ENCODE assay signal across 10 cellular contexts in genomic region chr13:49497272-49497671, GRCh38. TPM values are rescaled to one million over a fixed set of nuclear protein-coding genes. Genes with fewer than 3 reads are reported as not detected.
DNase-seq lines count a peak whose midpoint lies in the region; ATAC-seq and TF ChIP-seq lines count a peak whose summit lies in the region.
"Had no signal": no experiment of that assay in that cellular context is flagged by ENCODE, and none has a peak within 500 bp of the region (broad histone marks: within the 10 kb centered on the region; RNA-seq: fewer than 3 reads in every experiment).

No MANE protein-coding gene starts in this region.

- 86% methylated on average over 5 of the region's 5 CpGs for WGBS in esophagus muscularis mucosa

- no peaks in the 10 kb centered on the region for H3K27me3 Mint-ChIP-seq in activated CD8-positive, alpha-beta memory T cell treated with anti-CD3 and anti-CD28 coated beads, Interleukin-2, amount 10 ng/mL, durations not matched to agents 7 days and 5 days
- H3K27me3 Mint-ChIP-seq in activated B cell treated with CpG ODN at 0.5 μM for 24 hours, result no peaks in the 10 kb centered on the region
- H3K27me3 Mint-ChIP-seq in stimulated activated naive CD8-positive, alpha-beta T cell treated with anti-CD3 and anti-CD28 coated beads, Interleukin-15, amount 100 ng/mL, for 72 hours, result no peaks in the 10 kb centered on the region

- TF ChIP-seq CTCF in activated B cell treated with CpG ODN at 0.5 μM for 24 hours (IDR thresholded peaks at IDR 0.05), result no peak
- no peak for TF ChIP-seq CTCF in esophagus muscularis mucosa (IDR thresholded peaks at IDR 0.05)

- no peak for ATAC-seq in activated CD8-positive, alpha-beta memory T cell treated with anti-CD3 and anti-CD28 coated beads, Interleukin-2, amount 10 ng/mL, durations not matched to agents 7 days and 5 days
- ATAC-seq in activated B cell treated with CpG ODN at 0.5 μM for 24 hours (ENCODE audit: low read depth) (no peak), GM21390 (IDR thresholded peaks at IDR 0.05; ENCODE audit: unreplicated experiment) (no peak)
- ATAC-seq in stimulated activated naive CD8-positive, alpha-beta T cell treated with anti-CD3 and anti-CD28 coated beads, Interleukin-15, amount 100 ng/mL, for 72 hours, result no peak

- peaks cover 56% of the 10 kb centered on the region for H3K36me3 Mint-ChIP-seq in activated CD8-positive, alpha-beta memory T cell treated with anti-CD3 and anti-CD28 coated beads, Interleukin-2, amount 10 ng/mL, durations not matched to agents 7 days and 5 days
- H3K36me3 Mint-ChIP-seq in activated B cell treated with CpG ODN at 0.5 μM for 24 hours (ENCODE audit: low read depth), result peaks cover 50% of the 10 kb centered on the region

- H3K36me3 ChIP-seq in esophagus muscularis mucosa, result peaks cover 0 to 4% (median under 1%) of the 10 kb centered on the region in 4 donors

- CTCF ChIA-PET in activated CD8-positive, alpha-beta memory T cell treated with anti-CD3 and anti-CD28 coated beads, Interleukin-2, amount 10 ng/mL, durations not matched to agents 7 days and 5 days (lab: Charles Lee), result interaction anchor here (2.0 to 4.5 kb wide), 2 partner anchors 53 to 110 kb away, joined by 10 to 21 read pairs; partner anchors contain the start of genes CAB39L and SETDB2
- CTCF ChIA-PET in activated B cell treated with CpG ODN at 0.5 μM for 24 hours (lab: Charles Lee), result interaction anchor here (0.9 kb wide), 1 partner anchor 26 kb away, joined by 3 read pairs; no protein-coding TSS in a partner anchor

- intact Hi-C loops in activated B cell treated with CpG ODN at 0.5 μM for 24 hours (cut with micrococcal nuclease) (loop anchor here (2.0 kb wide), 3 partner anchors 14 to 440 kb away; partner anchors contain the start of genes KPNA3 and SPRYD7), esophagus muscularis mucosa (cut with DNase I) (no loop called here), cardiac septum (cut with DNase I) (loop anchor here (2.0 to 5.0 kb wide), 3 partner anchors 52 to 110 kb away; partner anchors contain the start of genes CAB39L, RCBTB1 and SETDB2)

- no peaks in the 10 kb centered on the region for H3K9me3 Mint-ChIP-seq in activated CD8-positive, alpha-beta memory T cell treated with anti-CD3 and anti-CD28 coated beads, Interleukin-2, amount 10 ng/mL, durations not matched to agents 7 days and 5 days (ENCODE audit: low read depth)
- H3K9me3 Mint-ChIP-seq in activated B cell treated with CpG ODN at 0.5 μM for 24 hours, result no peaks in the 10 kb centered on the region
- H3K9me3 Mint-ChIP-seq in stimulated activated naive CD8-positive, alpha-beta T cell treated with anti-CD3 and anti-CD28 coated beads, Interleukin-15, amount 100 ng/mL, for 72 hours, result no peaks in the 10 kb centered on the region

- peaks cover 53% of the 10 kb centered on the region for H3K4me1 Mint-ChIP-seq in activated CD8-positive, alpha-beta memory T cell treated with anti-CD3 and anti-CD28 coated beads, Interleukin-2, amount 10 ng/mL, durations not matched to agents 7 days and 5 days
- H3K4me1 Mint-ChIP-seq in activated B cell treated with CpG ODN at 0.5 μM for 24 hours, result peaks cover 44% of the 10 kb centered on the region
- peaks cover 52% of the 10 kb centered on the region for H3K4me1 Mint-ChIP-seq in stimulated activated naive CD8-positive, alpha-beta T cell treated with anti-CD3 and anti-CD28 coated beads, Interleukin-15, amount 100 ng/mL, for 72 hours

- no peak overlapping the region for H3K4me3 ChIP-seq in esophagus muscularis mucosa

- POLR2A ChIA-PET in activated B cell treated with CpG ODN at 0.5 μM for 24 hours (lab: Charles Lee), result interaction anchor here (0.6 to 2.9 kb wide), 8 partner anchors 9 to 630 kb away, joined by 3 to 85 read pairs (median 9); partner anchors contain the start of genes ARL11, CAB39L, RCBTB1 and SETDB2

- TF ChIP-seq EP300 in esophagus muscularis mucosa (IDR thresholded peaks at IDR 0.05), result no peak

- TF ChIP-seq POLR2A in esophagus muscularis mucosa (IDR thresholded peaks at IDR 0.05; ENCODE audit: low read depth), result no peak

- peak overlapping the region in 3 of 4 donors; percentile 8 to 98 (median 94) for H3K27ac ChIP-seq in esophagus muscularis mucosa (replicated peaks in 1 of 4)

- no peaks in the 10 kb centered on the region for H3K27me3 ChIP-seq in esophagus muscularis mucosa

- H3K27ac Mint-ChIP-seq in activated CD8-positive, alpha-beta memory T cell treated with anti-CD3 and anti-CD28 coated beads, Interleukin-2, amount 10 ng/mL, durations not matched to agents 7 days and 5 days, result peak overlapping the region; percentile 98
- peak overlapping the region; percentile 97 for H3K27ac Mint-ChIP-seq in activated B cell treated with CpG ODN at 0.5 μM for 24 hours
- peak overlapping the region; percentile 24 to 49 for H3K27ac Mint-ChIP-seq in stimulated activated naive CD8-positive, alpha-beta T cell treated with anti-CD3 and anti-CD28 coated beads, Interleukin-15, amount 100 ng/mL, for 72 hours

- peaks cover 0 to 28% (median 13%) of the 10 kb centered on the region in 4 donors for H3K4me1 ChIP-seq in esophagus muscularis mucosa

- H3K9me3 ChIP-seq in esophagus muscularis mucosa, result no peaks in the 10 kb centered on the region

- no peak for DNase-seq in activated CD8-positive, alpha-beta memory T cell treated with anti-CD3 and anti-CD28 coated beads, Interleukin-2, amount 10 ng/mL, durations not matched to agents 7 days and 5 days
- DNase-seq in activated CD8-positive, alpha-beta memory T cell treated with anti-CD3 and anti-CD28 coated beads, Interleukin-2, amount 50 U/mL, for 4 hours, result no peak
- no peak for DNase-seq in activated B cell treated with CpG ODN at 0.5 μM for 24 hours
- no peak for DNase-seq in esophagus muscularis mucosa (ENCODE audit: extremely low spot score)
- no peak for DNase-seq in stimulated activated naive CD8-positive, alpha-beta T cell treated with anti-CD3 and anti-CD28 coated beads, Interleukin-15, amount 100 ng/mL, for 72 hours
- DNase-seq in SKM-1 (lab: John Stamatoyannopoulos, UW; ENCODE audit: unreplicated experiment), result no peak
- no peak for DNase-seq in cardiac septum (ENCODE audit: low spot score)
- DNase-seq: activated gamma-delta T cell, NCI-H510A had no signal

- H3K4me3 Mint-ChIP-seq in activated CD8-positive, alpha-beta memory T cell treated with anti-CD3 and anti-CD28 coated beads, Interleukin-2, amount 10 ng/mL, durations not matched to agents 7 days and 5 days, result peak overlapping the region; percentile 94
- peak overlapping the region; percentile 88 for H3K4me3 Mint-ChIP-seq in activated B cell treated with CpG ODN at 0.5 μM for 24 hours
- peak overlapping the region; percentile 89 to 91 for H3K4me3 Mint-ChIP-seq in stimulated activated naive CD8-positive, alpha-beta T cell treated with anti-CD3 and anti-CD28 coated beads, Interleukin-15, amount 100 ng/mL, for 72 hours

RNA-seq across cellular contexts. Expression of gene PHF11, which starts 1.5 kb away (rescaled TPM):
- total RNA-seq in activated CD8-positive, alpha-beta memory T cell treated with anti-CD3 and anti-CD28 coated beads, Interleukin-2, amount 10 ng/mL, durations not matched to agents 7 days and 5 days, result 100 to 1,000 TPM in 1 of 2 experiments, 10 to 100 TPM in 1; 79.6 to 129 TPM
- total RNA-seq in activated B cell treated with CpG ODN at 0.5 μM for 24 hours (128 and 148 TPM in 2 replicates), esophagus muscularis mucosa (10 to 100 TPM; 27.5 to 54.0 (median 31.2) TPM), cardiac septum (20.5 TPM)

RNA-seq across cellular contexts. Expression of gene SETDB2, which starts 53.2 kb away (rescaled TPM):
- 10 to 100 TPM; 14.3 to 18.0 TPM for total RNA-seq in activated CD8-positive, alpha-beta memory T cell treated with anti-CD3 and anti-CD28 coated beads, Interleukin-2, amount 10 ng/mL, durations not matched to agents 7 days and 5 days
- 23.6 and 25.1 TPM in 2 replicates for total RNA-seq in activated B cell treated with CpG ODN at 0.5 μM for 24 hours
- 10 to 100 TPM in 1 of 4 donors, 1 to 10 TPM in 3; 8.4 to 13.3 (median 9.3) TPM for total RNA-seq in esophagus muscularis mucosa
- 11.2 TPM for total RNA-seq in cardiac septum

RNA-seq across cellular contexts. Expression of gene CAB39L, which starts 53.4 kb away (rescaled TPM):
- 1 to 10 TPM; 4.0 to 4.3 TPM for total RNA-seq in activated CD8-positive, alpha-beta memory T cell treated with anti-CD3 and anti-CD28 coated beads, Interleukin-2, amount 10 ng/mL, durations not matched to agents 7 days and 5 days
- 3.4 and 4.0 TPM in 2 replicates for total RNA-seq in activated B cell treated with CpG ODN at 0.5 μM for 24 hours
- 100 to 1,000 TPM in 1 of 4 donors, 10 to 100 TPM in 3; 75.4 to 119 (median 81.8) TPM for total RNA-seq in esophagus muscularis mucosa
- 9.8 TPM for total RNA-seq in cardiac septum

Comparison
In these comparisons a context has a peak if more than half of its experiments do, and no peak if none do; other contexts are left out.
1. H3K27ac Mint-ChIP-seq: peak in every context shown above with its lines; median percentile 98 in activated CD8-positive, alpha-beta memory T cell treated with anti-CD3 and anti-CD28 coated beads, Interleukin-2, amount 10 ng/mL, durations not matched to agents 7 days and 5 days; 97 in activated B cell treated with CpG ODN at 0.5 μM for 24 hours; 36 in stimulated activated naive CD8-positive, alpha-beta T cell treated with anti-CD3 and anti-CD28 coated beads, Interleukin-15, amount 100 ng/mL, for 72 hours.